17 cellular contexts compared by ENCODE assay signal in genomic region chr3:183132409-183132808, GRCh38. TPM values are rescaled to one million over a fixed set of nuclear protein-coding genes. Genes with fewer than 3 reads are reported as not detected.
DNase-seq lines count a peak whose midpoint lies in the region; ATAC-seq, FAIRE-seq and TF ChIP-seq lines count a peak whose summit lies in the region.
"Had no signal": no experiment of that assay in that cellular context is flagged by ENCODE, and none has a peak within 500 bp of the region (broad histone marks: within the 10 kb centered on the region; RNA-seq: fewer than 3 reads in every experiment).

No MANE protein-coding gene starts in this region.

- no TSS peak for BruUV-seq in PC-3 (replicated peaks; lab: Mats Ljungman, UMichigan)

- H4K20me1 ChIP-seq in PC-3 (ENCODE audit: low read length): no peaks in the 10 kb centered on the region

- DNase-seq in HFFc6 (no peak), PC-3 (no peak), left lung (no peak), upper lobe of left lung (peak in 1 of 2 donors; percentile 56), HTR-8/SVneo (ENCODE audit: insufficient read length, low spot score) (no peak), glomerular visceral epithelial cell (ENCODE audit: extremely low spot score) (no peak), GM13977 (ENCODE audit: low spot score) (no peak)
- DNase-seq in effector CD4-positive, alpha-beta T cell: no peak
- DNase-seq: C1 segment of cervical spinal cord; CD4-positive, alpha-beta T cell; DMS79 treated with DMSO at 0.1 percent for 48 hours; H7 had no signal

- H3K9me3 ChIP-seq in PC-3 (ENCODE audit: low read length): peaks cover 4% of the 10 kb centered on the region; the same call in 1 of the 2 replicates
- peaks cover 0 to 15% of the 10 kb centered on the region in 2 donors for H3K9me3 ChIP-seq in left lung
- H3K9me3 ChIP-seq in upper lobe of left lung: peaks cover 3 to 11% (median 6%) of the 10 kb centered on the region in 4 donors

- TF ChIP-seq CTCF in HFFc6 (IDR thresholded peaks at IDR 0.05) (no peak), PC-3 (conservative IDR thresholded peaks at IDR 0.05; ENCODE audit: low read depth, low read length) (no peak), left lung (IDR thresholded peaks at IDR 0.05) (no peak), upper lobe of left lung (IDR thresholded peaks at IDR 0.05) (no peak), GM13977 (IDR thresholded peaks at IDR 0.05; ENCODE audit: extremely low read depth, insufficient read depth, missing control alignments) (no peak)

- intact Hi-C loops in PC-3 (cut with micrococcal nuclease) (no loop called here), left lung (cut with DNase I) (no loop called here)

- no peaks in the 10 kb centered on the region for H3K9me2 ChIP-seq in PC-3 (replicated peaks; ENCODE audit: low read length)

- H3F3A ChIP-seq in PC-3 (ENCODE audit: low read length, unreplicated experiment): no peaks in the 10 kb centered on the region

- peaks cover 17% of the 10 kb centered on the region for H3K36me3 Mint-ChIP-seq in HFFc6 (ENCODE audit: low read depth)

- peaks cover 21% of the 10 kb centered on the region for H3K4me1 ChIP-seq in PC-3 (ENCODE audit: insufficient read depth, low read length)
- peaks cover 0 to 6% of the 10 kb centered on the region in 2 donors for H3K4me1 ChIP-seq in left lung
- H3K4me1 ChIP-seq in upper lobe of left lung: peaks cover 0 to 18% (median 0%) of the 10 kb centered on the region in 4 donors

- TF ChIP-seq POLR2A in upper lobe of left lung (IDR thresholded peaks at IDR 0.05): no peak

- H3K27me3 Mint-ChIP-seq in HFFc6 (ENCODE audit: insufficient read depth): peaks cover 30% of the 10 kb centered on the region
- H3K27me3 Mint-ChIP-seq: CD4-positive, alpha-beta T cell had no signal

- POLR2A ChIA-PET in PC-3 (lab: Charles Lee; ENCODE audit: unreplicated experiment): no interaction called here

- 0 out of 2 replicates have a peak overlapping the region, but pooled peaks have one; percentile 16 for H3K4me3 Mint-ChIP-seq in HFFc6
- H3K4me3 Mint-ChIP-seq: B cell; CD4-positive, alpha-beta T cell had no signal

- 33 to 45% methylated on average over 6 of the region's 6 CpGs for WGBS in upper lobe of left lung, 2 donors

- H3K4me2 ChIP-seq in PC-3 (ENCODE audit: low read length): no peak overlapping the region

- CTCF ChIA-PET in PC-3 (lab: Charles Lee): no interaction called here

- H3K4me3 ChIP-seq in PC-3 (ENCODE audit: low read length) (no peak overlapping the region), left lung (no peak overlapping the region), upper lobe of left lung (no peak overlapping the region)

- H3K36me3 ChIP-seq in PC-3 (ENCODE audit: low read depth, low read length) (0 out of 2 replicates have a peak, but pooled peaks cover 4% of the 10 kb centered on the region), left lung (no peaks in the 10 kb centered on the region), upper lobe of left lung (no peaks in the 10 kb centered on the region)

- in situ Hi-C loops in GM13977 (cut with MboI; ENCODE audit: low pct_unique_long_range_greater_than_20kb, low sequenced_read_pairs, unreplicated experiment): no loop called here

- no peak for FAIRE-seq in HTR-8/SVneo (lab: Jason Lieb, UNC)
- FAIRE-seq: GM12891, GM19239 had no signal

- H2AFZ ChIP-seq in PC-3 (ENCODE audit: low read length): no peak overlapping the region

- peak overlapping the region; percentile 27 for H3K9ac ChIP-seq in PC-3 (ENCODE audit: low read length)

- peak overlapping the region; percentile 29; the same call in 1 of the 2 replicates for H3K27ac Mint-ChIP-seq in HFFc6
- H3K27ac Mint-ChIP-seq: B cell; CD4-positive, alpha-beta T cell had no signal

- peaks cover 25% of the 10 kb centered on the region for H3K4me1 Mint-ChIP-seq in HFFc6 (ENCODE audit: low read depth)

- peaks cover 24% of the 10 kb centered on the region for H3K9me3 Mint-ChIP-seq in HFFc6

- H3K79me2 ChIP-seq in PC-3 (ENCODE audit: low read length): no peaks in the 10 kb centered on the region

- peak in 1 of 4 donors; percentile 15 for TF ChIP-seq EP300 in upper lobe of left lung (IDR thresholded peaks at IDR 0.05)

- peak overlapping the region; percentile 66 for H3K27ac ChIP-seq in PC-3 (ENCODE audit: low read length)
- peak overlapping the region in 1 of 2 donors; percentile 26 for H3K27ac ChIP-seq in left lung
- H3K27ac ChIP-seq in upper lobe of left lung: peak overlapping the region; percentile 27 to 60 (median 44)

- ATAC-seq in PC-3 (no peak), left lung (peak; percentile 29), upper lobe of left lung (ENCODE audit: low FRiP score in 2 of 2) (peak in 1 of 2 donors; percentile 26)

- H3K27me3 ChIP-seq in PC-3 (ENCODE audit: low read length) (no peaks in the 10 kb centered on the region), left lung (peaks cover 0 to 8% of the 10 kb centered on the region in 2 donors), upper lobe of left lung (no peaks in the 10 kb centered on the region)

RNA-seq across cellular contexts. Expression of gene LAMP3, which starts 30.1 kb away (rescaled TPM):
- total RNA-seq in HFFc6 (2021; fragmentation: NEBNext Ultra II Directional; extraction: Animal tissue kit (Norgen Biotek cat#: 25700)): under 1 TPM in 1 of 6 experiments, not detected in 5; 0.06 TPM
- 2.8 and 3.2 TPM in 2 replicates for total RNA-seq in PC-3 (2014; rRNA removed)
- 100 to 1,000 TPM; 201 to 243 TPM for total RNA-seq in left lung
- total RNA-seq in upper lobe of left lung: 100 to 1,000 TPM in 5 of 6 donors, 10 to 100 TPM in 1; 98.3 to 344 (median 176) TPM
- total RNA-seq: A172, HT-29 had no signal

RNA-seq across cellular contexts. Expression of gene MCCC1, which starts 33.1 kb away (rescaled TPM):
- 10 to 100 TPM; 15.1 to 21.2 (median 16.1) TPM for total RNA-seq in HFFc6 (2021; fragmentation: NEBNext Ultra II Directional; extraction: Animal tissue kit (Norgen Biotek cat#: 25700))
- total RNA-seq in PC-3 (2014; rRNA removed) (18.5 and 26.3 TPM in 2 replicates), left lung (10 to 100 TPM; 45.4 to 61.8 TPM), upper lobe of left lung (100 to 1,000 TPM in 1 of 6 donors, 10 to 100 TPM in 5; 44.6 to 157 (median 85.4) TPM)

Comparison
In these comparisons a context has a peak if more than half of its experiments do, and no peak if none do; other contexts are left out.
1. RNA of gene LAMP3, which starts 30.1 kb away (total RNA-seq): 201 to 243 TPM in left lung and 98.3 to 344 TPM in upper lobe of left lung; 2.8 to 3.2 TPM in PC-3 and 0.06 TPM in HFFc6; every median in the first group is over 10 times any median in the second.